In the genomic region with DNA sequence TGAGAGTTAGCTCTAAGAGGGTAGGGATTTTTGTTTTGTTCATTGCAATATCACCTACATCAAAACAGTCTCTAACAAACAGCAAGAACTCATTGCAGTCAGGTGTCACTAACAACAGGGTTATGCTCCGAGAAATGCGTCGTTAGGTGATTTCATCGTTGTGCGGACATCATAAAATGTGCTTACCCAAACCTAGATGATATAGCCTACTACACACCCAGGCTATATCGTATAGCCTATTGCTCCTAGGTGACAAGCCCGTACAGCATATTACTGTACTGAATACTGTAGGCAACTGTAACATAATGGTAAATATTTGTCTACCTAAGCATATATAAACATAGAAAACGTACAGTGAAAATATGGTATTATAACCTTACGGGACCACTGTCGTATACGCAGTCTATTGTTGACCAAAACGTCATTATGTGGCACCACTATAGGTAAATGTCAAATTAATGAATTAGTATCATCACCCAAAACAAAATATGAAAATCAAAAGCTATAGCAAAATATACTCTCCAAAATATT, we compare ENCODE assay signal across 20 cellular contexts.
"Had no signal": no experiment of that assay in that cellular context is flagged by ENCODE, and none has a peak within 500 bp of the region (broad histone marks: within the 10 kb centered on the region; RNA-seq: fewer than 3 reads in every experiment).

No MANE protein-coding gene starts in this region.

- H3K36me3 ChIP-seq: adrenal gland, MG63 had no signal

- H3K9me3 ChIP-seq: adrenal gland, MG63 had no signal

- H3K9me3 Mint-ChIP-seq: activated naive CD8-positive, alpha-beta T cell treated with anti-CD3 and anti-CD28 coated beads, Interleukin-2, amount 10 ng/mL, durations not matched to agents 7 days and 5 days; T-cell had no signal

- H3K27ac ChIP-seq: adrenal gland, PC-9 had no signal

- H3K4me3 Mint-ChIP-seq: activated CD4-positive, alpha-beta memory T cell treated with anti-CD3 and anti-CD28 coated beads, Interleukin-2, amount 10 ng/mL, durations not matched to agents 7 days and 5 days; activated CD4-positive, alpha-beta T cell treated with anti-CD3 and anti-CD28 coated beads for 36 hours; activated naive CD8-positive, alpha-beta T cell treated with anti-CD3 and anti-CD28 coated beads, Interleukin-2, amount 10 ng/mL, durations not matched to agents 7 days and 5 days; T-cell had no signal

- DNase-seq: activated CD4-positive, alpha-beta memory T cell treated with anti-CD3 and anti-CD28 coated beads, Interleukin-2, amount 10 ng/mL, durations not matched to agents 7 days and 5 days; activated CD4-positive, alpha-beta T cell treated with anti-CD3 and anti-CD28 coated beads for 36 hours; activated CD4-positive, alpha-beta T cell treated with anti-CD3 and anti-CD28 coated beads, Interleukin-2, amount 50 U/mL, for 1 hour; activated CD4-positive, CD25-positive, alpha-beta regulatory T cell; activated naive CD4-positive, alpha-beta T cell treated with anti-CD3 and anti-CD28 coated beads, Interleukin-2, amount 50 U/mL, for 16 hours; activated naive CD8-positive, alpha-beta T cell treated with anti-CD3 and anti-CD28 coated beads, Interleukin-2, amount 10 ng/mL, durations not matched to agents 7 days and 5 days; adrenal gland; anterior cingulate cortex; cerebellar nuclear complex; MG63; NCI-H1105 treated with DMSO at 0.1 percent for 48 hours; NCI-H1436 treated with DMSO at 0.1 percent for 48 hours; NCI-H187; NCI-H2081; NCI-H510A treated with DMSO at 0.1 percent for 48 hours; PC-9; SHP77 treated with DMSO at 0.1 percent for 48 hours; T-cell; T-helper 2 cell; T1000 had no signal

- H3K4me3 ChIP-seq: adrenal gland, MG63, PC-9 had no signal

- H3K36me3 Mint-ChIP-seq: T-cell had no signal

- H3K27ac Mint-ChIP-seq: activated CD4-positive, alpha-beta memory T cell treated with anti-CD3 and anti-CD28 coated beads, Interleukin-2, amount 10 ng/mL, durations not matched to agents 7 days and 5 days; activated CD4-positive, alpha-beta T cell treated with anti-CD3 and anti-CD28 coated beads for 36 hours; activated naive CD8-positive, alpha-beta T cell treated with anti-CD3 and anti-CD28 coated beads, Interleukin-2, amount 10 ng/mL, durations not matched to agents 7 days and 5 days had no signal

- ATAC-seq: activated CD4-positive, alpha-beta T cell treated with anti-CD3 and anti-CD28 coated beads for 36 hours; T-cell had no signal

- H3K4me1 ChIP-seq: adrenal gland had no signal

- H3K27me3 ChIP-seq: adrenal gland, MG63 had no signal

- H3K27me3 Mint-ChIP-seq: activated CD4-positive, alpha-beta T cell treated with anti-CD3 and anti-CD28 coated beads for 36 hours; activated naive CD8-positive, alpha-beta T cell treated with anti-CD3 and anti-CD28 coated beads, Interleukin-2, amount 10 ng/mL, durations not matched to agents 7 days and 5 days; T-cell had no signal
